In genomic region chr16:15888072-15888976, GRCh38 we compare ENCODE assay signal across 1 cellular context.
TF ChIP-seq lines count a peak whose summit lies in the region.

A gene with protein sequence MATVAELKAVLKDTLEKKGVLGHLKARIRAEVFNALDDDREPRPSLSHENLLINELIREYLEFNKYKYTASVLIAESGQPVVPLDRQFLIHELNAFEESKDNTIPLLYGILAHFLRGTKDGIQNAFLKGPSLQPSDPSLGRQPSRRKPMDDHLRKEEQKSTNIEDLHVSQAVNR (minus strand): TSS chr16:15888603. CDS start chr16:15888585, 18 bp downstream.

TF ChIP-seq in HepG2, 621 proteins besides CTCF, POLR2A, EP300 and RAD21 (continued from another document and continues in another):
- peak; percentile 14; the same call in 1 of the 2 replicates for TF ChIP-seq ZNF276 (CRISPR knock-in tag; IDR thresholded peaks at IDR 0.05; ENCODE audit: low read depth)
- no peak; the same call in 1 of the 2 replicates for TF ChIP-seq MIER2 (CRISPR knock-in tag; IDR thresholded peaks at IDR 0.05)
- TF ChIP-seq RNF219 (CRISPR knock-in tag; IDR thresholded peaks at IDR 0.05): no peak
- TF ChIP-seq NFE2L2 (IDR thresholded peaks at IDR 0.05; ENCODE audit: low read length): no peak; the same call in 1 of the 2 replicates
- TF ChIP-seq ZNF761 (CRISPR knock-in tag; conservative IDR thresholded peaks at IDR 0.05): 0 out of 2 replicates have a peak, but pooled peaks have one; percentile 76
- TF ChIP-seq ZBTB14 (CRISPR knock-in tag; IDR thresholded peaks at IDR 0.05): no peak; the same call in 1 of the 2 replicates
- no peak for TF ChIP-seq BORCS8-MEF2B (CRISPR knock-in tag; IDR thresholded peaks at IDR 0.05)
- peak; percentile 93 for TF ChIP-seq ZNF891 (CRISPR knock-in tag; IDR thresholded peaks at IDR 0.05)
- peak; percentile 67 for TF ChIP-seq SALL1 (CRISPR knock-in tag; IDR thresholded peaks at IDR 0.05)
- peak; percentile 22; the same call in 1 of the 2 replicates for TF ChIP-seq ZNF580 (CRISPR knock-in tag; IDR thresholded peaks at IDR 0.05; ENCODE audit: borderline replicate concordance, low read depth)
- peak; percentile 16; the same call in 1 of the 2 replicates for TF ChIP-seq ARNTL (CRISPR knock-in tag; IDR thresholded peaks at IDR 0.05)
- no peak for TF ChIP-seq PRPF4 (IDR thresholded peaks at IDR 0.05; ENCODE audit: low read depth, low read length, poor library complexity, severe bottlenecking)
- TF ChIP-seq KLF15 (CRISPR knock-in tag; IDR thresholded peaks at IDR 0.05; ENCODE audit: borderline replicate concordance): peak; percentile 87; the same call in 1 of the 2 replicates
- TF ChIP-seq ETV6 (CRISPR knock-in tag; conservative IDR thresholded peaks at IDR 0.05): no peak
- TF ChIP-seq FIP1L1 (IDR thresholded peaks at IDR 0.05; ENCODE audit: borderline replicate concordance, insufficient read depth, low read depth, low read length): no peak; the same call in 1 of the 2 replicates
- TF ChIP-seq, protein P1, sequence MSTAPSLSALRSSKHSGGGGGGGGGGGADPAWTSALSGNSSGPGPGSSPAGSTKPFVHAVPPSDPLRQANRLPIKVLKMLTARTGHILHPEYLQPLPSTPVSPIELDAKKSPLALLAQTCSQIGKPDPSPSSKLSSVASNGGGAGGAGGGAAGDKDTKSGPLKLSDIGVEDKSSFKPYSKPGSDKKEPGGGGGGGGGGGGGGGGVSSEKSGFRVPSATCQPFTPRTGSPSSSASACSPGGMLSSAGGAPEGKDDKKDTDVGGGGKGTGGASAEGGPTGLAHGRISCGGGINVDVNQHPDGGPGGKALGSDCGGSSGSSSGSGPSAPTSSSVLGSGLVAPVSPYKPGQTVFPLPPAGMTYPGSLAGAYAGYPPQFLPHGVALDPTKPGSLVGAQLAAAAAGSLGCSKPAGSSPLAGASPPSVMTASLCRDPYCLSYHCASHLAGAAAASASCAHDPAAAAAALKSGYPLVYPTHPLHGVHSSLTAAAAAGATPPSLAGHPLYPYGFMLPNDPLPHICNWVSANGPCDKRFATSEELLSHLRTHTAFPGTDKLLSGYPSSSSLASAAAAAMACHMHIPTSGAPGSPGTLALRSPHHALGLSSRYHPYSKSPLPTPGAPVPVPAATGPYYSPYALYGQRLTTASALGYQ (CRISPR knock-in tag; IDR thresholded peaks at IDR 0.05): 0 out of 2 replicates have a peak, but pooled peaks have one; percentile 60
- peak; percentile 11; the same call in 1 of the 2 replicates for TF ChIP-seq ZNF292 (CRISPR knock-in tag; IDR thresholded peaks at IDR 0.05; ENCODE audit: borderline replicate concordance, low read depth)
- peak; percentile 96; the same call in 1 of the 2 replicates for TF ChIP-seq NFAT5 (CRISPR knock-in tag; IDR thresholded peaks at IDR 0.05)
- TF ChIP-seq ZNF430 (CRISPR knock-in tag; IDR thresholded peaks at IDR 0.05): peak; percentile 83; the same call in 1 of the 2 replicates
- TF ChIP-seq ZBTB3 (CRISPR knock-in tag; IDR thresholded peaks at IDR 0.05; ENCODE audit: borderline replicate concordance, low read depth): no peak
- no peak; the same call in 1 of the 2 replicates for TF ChIP-seq ARID3A (IDR thresholded peaks at IDR 0.05; ENCODE audit: low read depth, low read length)
- TF ChIP-seq, protein P2, sequence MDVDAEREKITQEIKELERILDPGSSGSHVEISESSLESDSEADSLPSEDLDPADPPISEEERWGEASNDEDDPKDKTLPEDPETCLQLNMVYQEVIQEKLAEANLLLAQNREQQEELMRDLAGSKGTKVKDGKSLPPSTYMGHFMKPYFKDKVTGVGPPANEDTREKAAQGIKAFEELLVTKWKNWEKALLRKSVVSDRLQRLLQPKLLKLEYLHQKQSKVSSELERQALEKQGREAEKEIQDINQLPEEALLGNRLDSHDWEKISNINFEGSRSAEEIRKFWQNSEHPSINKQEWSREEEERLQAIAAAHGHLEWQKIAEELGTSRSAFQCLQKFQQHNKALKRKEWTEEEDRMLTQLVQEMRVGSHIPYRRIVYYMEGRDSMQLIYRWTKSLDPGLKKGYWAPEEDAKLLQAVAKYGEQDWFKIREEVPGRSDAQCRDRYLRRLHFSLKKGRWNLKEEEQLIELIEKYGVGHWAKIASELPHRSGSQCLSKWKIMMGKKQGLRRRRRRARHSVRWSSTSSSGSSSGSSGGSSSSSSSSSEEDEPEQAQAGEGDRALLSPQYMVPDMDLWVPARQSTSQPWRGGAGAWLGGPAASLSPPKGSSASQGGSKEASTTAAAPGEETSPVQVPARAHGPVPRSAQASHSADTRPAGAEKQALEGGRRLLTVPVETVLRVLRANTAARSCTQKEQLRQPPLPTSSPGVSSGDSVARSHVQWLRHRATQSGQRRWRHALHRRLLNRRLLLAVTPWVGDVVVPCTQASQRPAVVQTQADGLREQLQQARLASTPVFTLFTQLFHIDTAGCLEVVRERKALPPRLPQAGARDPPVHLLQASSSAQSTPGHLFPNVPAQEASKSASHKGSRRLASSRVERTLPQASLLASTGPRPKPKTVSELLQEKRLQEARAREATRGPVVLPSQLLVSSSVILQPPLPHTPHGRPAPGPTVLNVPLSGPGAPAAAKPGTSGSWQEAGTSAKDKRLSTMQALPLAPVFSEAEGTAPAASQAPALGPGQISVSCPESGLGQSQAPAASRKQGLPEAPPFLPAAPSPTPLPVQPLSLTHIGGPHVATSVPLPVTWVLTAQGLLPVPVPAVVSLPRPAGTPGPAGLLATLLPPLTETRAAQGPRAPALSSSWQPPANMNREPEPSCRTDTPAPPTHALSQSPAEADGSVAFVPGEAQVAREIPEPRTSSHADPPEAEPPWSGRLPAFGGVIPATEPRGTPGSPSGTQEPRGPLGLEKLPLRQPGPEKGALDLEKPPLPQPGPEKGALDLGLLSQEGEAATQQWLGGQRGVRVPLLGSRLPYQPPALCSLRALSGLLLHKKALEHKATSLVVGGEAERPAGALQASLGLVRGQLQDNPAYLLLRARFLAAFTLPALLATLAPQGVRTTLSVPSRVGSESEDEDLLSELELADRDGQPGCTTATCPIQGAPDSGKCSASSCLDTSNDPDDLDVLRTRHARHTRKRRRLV (CRISPR knock-in tag; IDR thresholded peaks at IDR 0.05): no peak
- peak; percentile 74 for TF ChIP-seq PPARG (CRISPR knock-in tag; conservative IDR thresholded peaks at IDR 0.05)
- TF ChIP-seq ZNF30 (CRISPR knock-in tag; IDR thresholded peaks at IDR 0.05): no peak; the same call in 1 of the 2 replicates
- TF ChIP-seq SKIL (CRISPR knock-in tag; IDR thresholded peaks at IDR 0.05; ENCODE audit: borderline replicate concordance): no peak
- TF ChIP-seq HHEX (CRISPR knock-in tag; IDR thresholded peaks at IDR 0.05): no peak
